ENCODE assay signal across 8 cellular contexts in the genomic region with DNA sequence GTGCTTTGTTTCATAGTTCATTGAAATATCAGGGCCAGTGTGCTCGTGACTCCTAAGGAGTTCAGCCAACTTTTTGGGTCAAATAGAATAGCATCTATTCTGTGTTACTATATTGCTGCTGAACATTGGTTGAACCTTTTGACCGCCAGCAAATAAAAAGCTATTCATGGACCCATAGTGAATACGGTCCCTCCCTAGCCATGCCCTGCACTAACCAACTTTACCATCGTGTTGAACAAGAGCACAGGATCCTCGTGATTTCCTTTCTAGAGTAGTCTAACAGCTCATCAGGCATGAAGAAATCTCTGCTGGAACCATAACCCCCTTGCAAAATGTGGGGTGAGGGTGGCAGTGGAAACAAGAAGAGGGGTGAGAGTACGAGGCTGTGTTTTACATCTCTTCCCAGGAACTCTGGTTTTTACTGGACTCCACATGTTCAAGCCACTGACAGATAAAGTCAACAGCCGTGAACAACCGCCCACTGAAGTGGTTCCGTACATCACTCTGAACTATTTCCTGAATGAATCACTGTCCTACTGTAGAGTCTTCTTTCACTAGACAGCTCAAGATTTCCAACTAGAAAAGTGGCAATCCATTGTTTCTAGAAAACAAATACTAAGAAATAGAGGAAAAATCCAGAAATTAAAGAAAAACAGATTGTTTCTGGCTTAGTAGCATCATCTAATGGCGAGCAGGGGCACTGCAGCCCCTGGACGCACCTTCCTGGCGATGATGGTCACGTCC.
DNase-seq lines count a peak whose midpoint lies in the region; ATAC-seq and TF ChIP-seq lines count a peak whose summit lies in the region.

No MANE protein-coding gene starts in this region.

- H3K36me3 ChIP-seq in HCT116 (ENCODE audit: control insufficient read depth in 1 of 2, insufficient read depth in 2 of 2, low read length in 2 of 2) (no peaks in the 10 kb centered on the region), gastroesophageal sphincter (no peaks in the 10 kb centered on the region), smooth muscle cell (ENCODE audit: low read depth) (no peaks in the 10 kb centered on the region), MG63 (no peaks in the 10 kb centered on the region)

- no peak overlapping the region for H3K9ac ChIP-seq in HCT116 (ENCODE audit: low read length)
- no peak overlapping the region for H3K9ac ChIP-seq in smooth muscle cell (ENCODE audit: low read depth)

- no peak overlapping the region for H3K4me3 ChIP-seq in HCT116 (replicated peaks in 1 of 2; ENCODE audit: low read depth in 1 of 2, low read length in 2 of 2)
- no peak overlapping the region for H3K4me3 ChIP-seq in gastroesophageal sphincter
- no peak overlapping the region for H3K4me3 ChIP-seq in smooth muscle cell
- H3K4me3 ChIP-seq in MG63: no peak overlapping the region

- POLR2A ChIA-PET in HCT116 (lab: Charles Lee): no interaction called here

- H3K27me3 ChIP-seq in HCT116 (ENCODE audit: insufficient read depth, low read length) (no peaks in the 10 kb centered on the region), gastroesophageal sphincter (no peaks in the 10 kb centered on the region), smooth muscle cell (ENCODE audit: low read depth) (no peaks in the 10 kb centered on the region), MG63 (no peaks in the 10 kb centered on the region)

- TF ChIP-seq CTCF in HCT116 (IDR thresholded peaks at IDR 0.05 in 2 of 3, conservative IDR thresholded peaks at IDR 0.05 in 1 of 3; ENCODE audit: borderline replicate concordance in 1 of 3, insufficient read depth in 1 of 3, low read depth in 2 of 3, low read length in 2 of 3) (peak; percentile 93 to 99 (median 98)), gastroesophageal sphincter (IDR thresholded peaks at IDR 0.05) (peak; percentile 67 to 82 (median 72)), smooth muscle cell (IDR thresholded peaks at IDR 0.05; ENCODE audit: borderline replicate concordance, insufficient read depth, poor library complexity, severe bottlenecking) (peak; percentile 69)

- no peak for TF ChIP-seq EP300 in gastroesophageal sphincter (IDR thresholded peaks at IDR 0.05)

- no TSS peak for BruUV-seq in HCT116 (replicated peaks; lab: Mats Ljungman, UMichigan)

- RAD21 ChIA-PET in HCT116 (lab: Charles Lee; ENCODE audit: low non-redundant PET in 1 of 2, low total read pairs in 2 of 2, uncharacterized antibody in 2 of 2, unreplicated experiment in 2 of 2): interaction anchor here in 1 of 2 experiments (0.9 to 1.2 kb wide), 2 partner anchors 87 to 149 kb away, joined by 3 read pairs; a partner anchor contains a TSS

- peak; percentile 97 for TF ChIP-seq RAD21 in HCT116 (IDR thresholded peaks at IDR 0.05; ENCODE audit: low read depth)

- H3K4me2 ChIP-seq in HCT116 (ENCODE audit: low read length) (peak overlapping the region; percentile 33), smooth muscle cell (peak overlapping the region; percentile 43)

- ATAC-seq in HCT116 (peak; percentile 90), gastroesophageal sphincter (no peak), HG02870 (IDR thresholded peaks at IDR 0.05; ENCODE audit: unreplicated experiment) (no peak), GM18502 (IDR thresholded peaks at IDR 0.05; ENCODE audit: poor library complexity, unreplicated experiment) (no peak)

- no peak overlapping the region for H3K27ac ChIP-seq in HCT116 (ENCODE audit: low read depth, low read length)
- H3K27ac ChIP-seq in gastroesophageal sphincter: no peak overlapping the region
- H3K27ac ChIP-seq in smooth muscle cell (ENCODE audit: low read depth): peak overlapping the region; percentile 36

- H2AFZ ChIP-seq in HCT116 (ENCODE audit: low read depth, low read length, poor library complexity, severe bottlenecking) (peak overlapping the region; percentile 84), smooth muscle cell (ENCODE audit: low read depth) (peak overlapping the region; percentile 26)

- DNase-seq in Ammon's horn (ENCODE audit: low spot score) (peak; percentile 48), HCT116 (ENCODE audit: low read depth, low spot score) (no peak), smooth muscle cell (lab: John Stamatoyannopoulos, UW; ENCODE audit: unreplicated experiment) (no peak), MG63 (no peak)
- DNase-seq in activated CD4-positive, alpha-beta T cell treated with anti-CD3 and anti-CD28 coated beads, Interleukin-2, amount 50 U/mL, for 4 hours: peak; percentile 7 to 18

- no peaks in the 10 kb centered on the region for H3K9me2 ChIP-seq in HCT116 (ENCODE audit: insufficient read depth)

- H4K20me1 ChIP-seq in HCT116 (ENCODE audit: insufficient read depth) (no peaks in the 10 kb centered on the region), smooth muscle cell (ENCODE audit: low read depth) (no peaks in the 10 kb centered on the region)

- peaks cover 0 to 4% of the 10 kb centered on the region in 2 experiments; a peak in 1 of 4 replicates for H3K4me1 ChIP-seq in HCT116 (ENCODE audit: control insufficient read depth in 1 of 2, insufficient read depth in 2 of 2, low read length in 2 of 2)
- no peaks in the 10 kb centered on the region for H3K4me1 ChIP-seq in gastroesophageal sphincter
- H3K4me1 ChIP-seq in smooth muscle cell (ENCODE audit: low read depth): no peaks in the 10 kb centered on the region

- H3K79me2 ChIP-seq in HCT116 (ENCODE audit: insufficient read depth, low read length) (no peaks in the 10 kb centered on the region), smooth muscle cell (ENCODE audit: low read depth) (no peaks in the 10 kb centered on the region)

- H3K9me3 ChIP-seq in HCT116 (ENCODE audit: control insufficient read depth in 1 of 2, insufficient read depth in 1 of 2, low read depth in 1 of 2, low read length in 2 of 2) (no peaks in the 10 kb centered on the region), gastroesophageal sphincter (no peaks in the 10 kb centered on the region), smooth muscle cell (replicated peaks; ENCODE audit: low read depth) (no peaks in the 10 kb centered on the region), MG63 (no peaks in the 10 kb centered on the region; the same call in 1 of the 2 replicates)

- no peak for TF ChIP-seq POLR2A in HCT116 (IDR thresholded peaks at IDR 0.05; ENCODE audit: borderline replicate concordance, extremely low read depth, insufficient read depth, insufficient read length)
- no peak for TF ChIP-seq POLR2A in gastroesophageal sphincter (IDR thresholded peaks at IDR 0.05)

- CTCF ChIA-PET in HCT116 (lab: Charles Lee): interaction anchor here (0.7 to 3.1 kb wide), 4 partner anchors 18 to 135 kb away, joined by 3 to 33 read pairs (median 3); no protein-coding TSS in a partner anchor

- 40 to 47% methylated on average over 5 to 12 of the region's 13 CpGs for WGBS in gastroesophageal sphincter (ENCODE audit: low coverage in 1 of 2), 2 donors
- WGBS in smooth muscle cell (ENCODE audit: low lambda C conversion rate): 31% methylated on average over 13 of the region's 13 CpGs

- H3F3A ChIP-seq in smooth muscle cell (ENCODE audit: low read depth): peaks cover 4% of the 10 kb centered on the region

- intact Hi-C loops in HCT116 (cut with micrococcal nuclease): loop anchor here (1.0 to 5.0 kb wide), 2 partner anchors 128 to 475 kb away; no protein-coding TSS in a partner anchor

TF ChIP-seq in HCT116, 20 proteins besides CTCF, POLR2A, EP300 and RAD21:
- TF ChIP-seq ELF1 (IDR thresholded peaks at IDR 0.05; ENCODE audit: borderline replicate concordance, low read depth): no peak
- TF ChIP-seq ZFX (IDR thresholded peaks at IDR 0.05): no peak
- no peak for TF ChIP-seq POLR2AphosphoS5 (IDR thresholded peaks at IDR 0.05; ENCODE audit: low read depth, low read length)
- no peak for TF ChIP-seq JUND (IDR thresholded peaks at IDR 0.05)
- TF ChIP-seq TCF7L2 (IDR thresholded peaks at IDR 0.05; ENCODE audit: borderline replicate concordance, extremely low read depth, insufficient read depth, insufficient read length): no peak
- no peak for TF ChIP-seq EGR1 (IDR thresholded peaks at IDR 0.05; ENCODE audit: low read depth)
- no peak for TF ChIP-seq CBX3 (IDR thresholded peaks at IDR 0.05; ENCODE audit: low read depth)
- TF ChIP-seq, protein P1, sequence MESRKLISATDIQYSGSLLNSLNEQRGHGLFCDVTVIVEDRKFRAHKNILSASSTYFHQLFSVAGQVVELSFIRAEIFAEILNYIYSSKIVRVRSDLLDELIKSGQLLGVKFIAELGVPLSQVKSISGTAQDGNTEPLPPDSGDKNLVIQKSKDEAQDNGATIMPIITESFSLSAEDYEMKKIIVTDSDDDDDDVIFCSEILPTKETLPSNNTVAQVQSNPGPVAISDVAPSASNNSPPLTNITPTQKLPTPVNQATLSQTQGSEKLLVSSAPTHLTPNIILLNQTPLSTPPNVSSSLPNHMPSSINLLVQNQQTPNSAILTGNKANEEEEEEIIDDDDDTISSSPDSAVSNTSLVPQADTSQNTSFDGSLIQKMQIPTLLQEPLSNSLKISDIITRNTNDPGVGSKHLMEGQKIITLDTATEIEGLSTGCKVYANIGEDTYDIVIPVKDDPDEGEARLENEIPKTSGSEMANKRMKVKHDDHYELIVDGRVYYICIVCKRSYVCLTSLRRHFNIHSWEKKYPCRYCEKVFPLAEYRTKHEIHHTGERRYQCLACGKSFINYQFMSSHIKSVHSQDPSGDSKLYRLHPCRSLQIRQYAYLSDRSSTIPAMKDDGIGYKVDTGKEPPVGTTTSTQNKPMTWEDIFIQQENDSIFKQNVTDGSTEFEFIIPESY (IDR thresholded peaks at IDR 0.05; ENCODE audit: extremely low read depth, insufficient replicate concordance, low read length): no peak
- TF ChIP-seq, protein P2, sequence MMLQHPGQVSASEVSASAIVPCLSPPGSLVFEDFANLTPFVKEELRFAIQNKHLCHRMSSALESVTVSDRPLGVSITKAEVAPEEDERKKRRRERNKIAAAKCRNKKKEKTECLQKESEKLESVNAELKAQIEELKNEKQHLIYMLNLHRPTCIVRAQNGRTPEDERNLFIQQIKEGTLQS (IDR thresholded peaks at IDR 0.05): no peak
- no peak for TF ChIP-seq ZNF274 (IDR thresholded peaks at IDR 0.05; ENCODE audit: low read depth, low read length)
TF ChIP-seq in HCT116: peak in this region for 0.

Comparison
In these comparisons a context has a peak if more than half of its experiments do, and no peak if none do; other contexts are left out.
1. DNase-seq: peak in Ammon's horn (single experiment) and activated CD4-positive, alpha-beta T cell treated with anti-CD3 and anti-CD28 coated beads, Interleukin-2, amount 50 U/mL, for 4 hours (2 of 2); none in HCT116 (single experiment), smooth muscle cell (single experiment) and MG63 (single experiment).
2. Peak in every context shown above with its lines, with median percentiles within 50 percentile points of each other: CTCF ChIP-seq.